In genomic region chr18:26422472-26423162, GRCh38 we compare ENCODE assay signal across 13 cellular contexts.
DNase-seq lines count a peak whose midpoint lies in the region; ATAC-seq, FAIRE-seq and TF ChIP-seq lines count a peak whose summit lies in the region.
"Had no signal": no experiment of that assay in that cellular context is flagged by ENCODE, and none has a peak within 500 bp of the region (broad histone marks: within the 10 kb centered on the region; RNA-seq: fewer than 3 reads in every experiment).

No MANE protein-coding gene starts in this region.

- no peaks in the 10 kb centered on the region; the same call in 1 of the 2 replicates for H4K20me1 ChIP-seq in HepG2 (ENCODE audit: insufficient read depth, low read length)

- peak; percentile 72 for ATAC-seq in GM18873 (IDR thresholded peaks at IDR 0.05; ENCODE audit: low FRiP score, unreplicated experiment)
- peak; percentile 72 for ATAC-seq in GM21576 (IDR thresholded peaks at IDR 0.05; ENCODE audit: unreplicated experiment)
- ATAC-seq in HG03095 (IDR thresholded peaks at IDR 0.05; ENCODE audit: unreplicated experiment) = peak; percentile 93
- peak; percentile 53 for ATAC-seq in HepG2
- ATAC-seq: activated naive CD4-positive, alpha-beta T cell treated with anti-CD3 and anti-CD28 coated beads, Interleukin-2, amount 50 U/mL, for 72 hours had no signal

- BruUV-seq in HepG2 (replicated peaks; lab: Mats Ljungman, UMichigan) = no TSS peak

- H3K4me3 ChIP-seq in HepG2 (replicated peaks in 1 of 3; ENCODE audit: insufficient read depth in 1 of 3, low read depth in 2 of 3, low read length in 3 of 3) = no peak overlapping the region
- H3K4me3 ChIP-seq: stomach had no signal

- CTCF ChIA-PET in HepG2 (lab: Yijun Ruan, JAX; ENCODE audit: low intra/inter-chr PET ratio, low total read pairs) = no interaction called here

- no peak for TF ChIP-seq RAD21 in HepG2 (CRISPR knock-in tag; IDR thresholded peaks at IDR 0.05)

- H3K9me3 ChIP-seq in HepG2 (ENCODE audit: low read length) = no peaks in the 10 kb centered on the region
- H3K9me3 ChIP-seq: stomach had no signal

- H3K27me3 ChIP-seq in HepG2 (ENCODE audit: control insufficient read depth in 1 of 2, insufficient read depth in 2 of 2, low read length in 2 of 2) = peaks cover 0 to 59% of the 10 kb centered on the region in 2 experiments; a peak in 4 of 5 replicates
- H3K27me3 ChIP-seq: stomach had no signal

- H3K4me1 ChIP-seq in HepG2 (ENCODE audit: insufficient read depth, low read length) = peaks cover 14% of the 10 kb centered on the region; the same call in 1 of the 2 replicates
- H3K4me1 ChIP-seq: stomach had no signal

- intact Hi-C loops in HepG2 (cut with micrococcal nuclease; ENCODE audit: unreplicated experiment) = no loop called here

- no peak overlapping the region for H3K9ac ChIP-seq in HepG2 (ENCODE audit: insufficient read depth, low read depth, low read length)

- H3K4me2 ChIP-seq in HepG2 (ENCODE audit: low read depth, low read length) = no peak overlapping the region

- FAIRE-seq in HepG2 (lab: Jason Lieb, UNC) = no peak
- FAIRE-seq: colon had no signal

- no peak for TF ChIP-seq POLR2A in HepG2 (IDR thresholded peaks at IDR 0.05; ENCODE audit: insufficient read depth in 1 of 2, low read depth in 2 of 2, low read length in 2 of 2)

- POLR2A ChIA-PET in HepG2 (lab: Yijun Ruan, JAX) = no interaction called here

- H3K27ac ChIP-seq in HepG2 (ENCODE audit: extremely low read length, insufficient read depth, low read length) = no peak overlapping the region
- H3K27ac ChIP-seq in caudate nucleus (ENCODE audit: low read depth, low read length) = no peak overlapping the region
- H3K27ac ChIP-seq: stomach had no signal

- in situ Hi-C loops in HepG2 (cut with HindIII; ENCODE audit: extremely low pct_ligation_motif_present, low pct_unique_long_range_greater_than_20kb) = no loop called here

- DNase-seq in HepG2 (ENCODE audit: low spot score) = no peak
- DNase-seq in T1000 (lab: John Stamatoyannopoulos, UW) = no peak
- DNase-seq in COR-L47 (lab: John Stamatoyannopoulos, UW) = no peak
- DNase-seq in caudate nucleus (lab: John Stamatoyannopoulos, UW) = no peak
- no peak for DNase-seq in dedifferentiated amniotic fluid mesenchymal stem cell (ENCODE audit: extremely low spot score)
- DNase-seq: NCI-H187; stimulated activated CD4-positive, alpha-beta T cell treated with anti-CD3 and anti-CD28 coated beads, Interleukin-4, amount 100 ng/mL, for 24 hours; stomach had no signal

- TF ChIP-seq CTCF in HepG2 (CRISPR knock-in tag; IDR thresholded peaks at IDR 0.05) = no peak

- TF ChIP-seq EP300 in HepG2 (IDR thresholded peaks at IDR 0.05; ENCODE audit: low read depth in 2 of 2, low read length in 2 of 2) (no peak), HepG2 (CRISPR knock-in tag; IDR thresholded peaks at IDR 0.05; ENCODE audit: borderline replicate concordance) (no peak)

- no peaks in the 10 kb centered on the region for H3K79me2 ChIP-seq in HepG2 (ENCODE audit: insufficient read depth, low read length)

- H2AFZ ChIP-seq in HepG2 (ENCODE audit: low read length) = no peak overlapping the region

- no peaks in the 10 kb centered on the region for H3K36me3 ChIP-seq in HepG2 (replicated peaks in 1 of 2; ENCODE audit: control insufficient read depth in 1 of 2, insufficient read depth in 2 of 2, low read length in 2 of 2)
- H3K36me3 ChIP-seq: stomach had no signal

- 29% methylated on average over 6 of the region's 6 CpGs for WGBS in HepG2 (ENCODE audit: low lambda C conversion rate)

TF ChIP-seq in HepG2, 621 proteins besides CTCF, POLR2A, EP300 and RAD21:
- TF ChIP-seq LCORL (IDR thresholded peaks at IDR 0.05) = no peak
- no peak for TF ChIP-seq LCORL (CRISPR knock-in tag; IDR thresholded peaks at IDR 0.05)
- no peak for TF ChIP-seq NR2F1 (CRISPR knock-in tag; IDR thresholded peaks at IDR 0.05)
- TF ChIP-seq ZNF274 (CRISPR knock-in tag; IDR thresholded peaks at IDR 0.05) = no peak
- TF ChIP-seq TMF1 (CRISPR knock-in tag; IDR thresholded peaks at IDR 0.05; ENCODE audit: low read depth) = no peak
- TF ChIP-seq ZNF687 (CRISPR knock-in tag; IDR thresholded peaks at IDR 0.05) = no peak
- TF ChIP-seq BCLAF1 (IDR thresholded peaks at IDR 0.05) = no peak
- no peak for TF ChIP-seq ZNF343 (CRISPR knock-in tag; IDR thresholded peaks at IDR 0.05)
- no peak for TF ChIP-seq RFXAP (CRISPR knock-in tag; IDR thresholded peaks at IDR 0.05; ENCODE audit: borderline replicate concordance)
- TF ChIP-seq HMG20B (CRISPR knock-in tag; conservative IDR thresholded peaks at IDR 0.05) = no peak
- no peak for TF ChIP-seq NFE2L2 (IDR thresholded peaks at IDR 0.05; ENCODE audit: low read length)
- TF ChIP-seq CCAR2 (optimal IDR thresholded peaks at IDR 0.05; ENCODE audit: low read depth, low read length) = no peak
- no peak for TF ChIP-seq MAFG (CRISPR knock-in tag; IDR thresholded peaks at IDR 0.05)
- TF ChIP-seq ZNF446 (CRISPR knock-in tag; IDR thresholded peaks at IDR 0.05) = no peak
- no peak for TF ChIP-seq ZNF260 (CRISPR knock-in tag; IDR thresholded peaks at IDR 0.05; ENCODE audit: borderline replicate concordance, low read depth)
- TF ChIP-seq ISL2 (CRISPR knock-in tag; IDR thresholded peaks at IDR 0.05) = no peak
- TF ChIP-seq HNRNPK (IDR thresholded peaks at IDR 0.05; ENCODE audit: low read depth, low read length, poor library complexity, severe bottlenecking) = no peak
- no peak for TF ChIP-seq MBNL3 (CRISPR knock-in tag; conservative IDR thresholded peaks at IDR 0.05)
- no peak for TF ChIP-seq ZNF766 (CRISPR knock-in tag; IDR thresholded peaks at IDR 0.05; ENCODE audit: borderline replicate concordance)
